In the genomic region with DNA sequence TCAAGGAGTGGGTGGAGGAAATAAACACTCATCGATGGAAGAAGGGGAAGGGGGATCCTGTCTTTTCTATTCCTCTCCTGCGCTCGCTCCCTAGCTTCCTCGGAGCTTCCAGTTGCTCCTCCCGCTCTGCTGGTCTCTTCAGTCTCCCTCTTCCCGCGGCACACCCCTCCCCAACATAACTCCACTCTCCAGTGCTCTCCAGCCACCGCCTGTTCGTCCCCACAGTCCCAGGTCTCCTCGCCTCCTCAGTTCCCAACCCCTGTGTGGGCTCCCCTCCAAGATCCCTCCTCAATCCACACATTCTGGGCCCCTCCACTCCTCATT, we compare ENCODE assay signal across 8 cellular contexts. TPM values are rescaled to one million over a fixed set of nuclear protein-coding genes. Genes with fewer than 3 reads are reported as not detected.
DNase-seq lines count a peak whose midpoint lies in the region; ATAC-seq, FAIRE-seq and TF ChIP-seq lines count a peak whose summit lies in the region.

No MANE protein-coding gene starts in this region.

- H3K27ac Mint-ChIP-seq in endothelial cell (ENCODE audit: unreplicated experiment) (peak overlapping the region; percentile 93), naive B cell (peak overlapping the region; percentile 88 to 97 (median 94))

- H3K9me3 Mint-ChIP-seq in endothelial cell (ENCODE audit: unreplicated experiment) (no peaks in the 10 kb centered on the region), naive B cell (no peaks in the 10 kb centered on the region)

- H3K27ac ChIP-seq in A549 (peak overlapping the region; percentile 94), PC-9 (peak overlapping the region; percentile 47; the same call in 1 of the 2 replicates)

- intact Hi-C loops in PC-9 (cut with micrococcal nuclease; ENCODE audit: unreplicated experiment), result loop anchor here (10.0 kb wide), 1 partner anchor 458 kb away; the partner anchor contains the start of gene TTC12

- H3K4me1 ChIP-seq in A549, result peaks cover 3% of the 10 kb centered on the region; the same call in 1 of the 3 replicates
- H3K4me1 ChIP-seq in PC-9 (replicated peaks; ENCODE audit: insufficient read depth), result peaks cover 11% of the 10 kb centered on the region; the same call in 1 of the 2 replicates

- 3% methylated on average over 10 of the region's 10 CpGs for WGBS in A549 (ENCODE audit: missing lambda C conversion rate)

- CTCF ChIA-PET in A549 (lab: Yijun Ruan, JAX), result interaction anchor here (0.6 to 2.1 kb wide), 11 partner anchors 8 to 464 kb away, joined by 3 to 7 read pairs (median 3); no protein-coding TSS in a partner anchor
- CTCF ChIA-PET in PC-9 (lab: Charles Lee), result interaction anchor here (0.6 to 0.7 kb wide), 2 partner anchors 20 to 50 kb away, joined by 3 to 4 read pairs; no protein-coding TSS in a partner anchor

- H3K4me1 Mint-ChIP-seq in endothelial cell (ENCODE audit: unreplicated experiment) (peaks cover 38% of the 10 kb centered on the region), naive B cell (peaks cover 15 to 30% (median 16%) of the 10 kb centered on the region in 3 donors)

- DNase-seq in A549 (ENCODE audit: low read depth in 1 of 2, low spot score in 1 of 2), result peak in 1 of 2 experiments; percentile 5
- DNase-seq in PC-9, result no peak
- DNase-seq in endothelial cell (ENCODE audit: low spot score), result peak; percentile 35
- no peak for DNase-seq in naive B cell
- no peak for DNase-seq in retina

- H3K36me3 Mint-ChIP-seq in endothelial cell (ENCODE audit: low read depth, unreplicated experiment) (peaks cover 2% of the 10 kb centered on the region), naive B cell (peaks cover 1 to 2% of the 10 kb centered on the region in 2 donors)

- FAIRE-seq in A549 (lab: Jason Lieb, UNC), result no peak

- H2AFZ ChIP-seq in PC-9, result peak overlapping the region; percentile 97

- POLR2A ChIA-PET in A549 (lab: Yijun Ruan, JAX), result no interaction called here
- POLR2A ChIA-PET in PC-9 (lab: Charles Lee; ENCODE audit: unreplicated experiment), result interaction anchor here (0.6 to 0.7 kb wide), 2 partner anchors 15 to 670 kb away, joined by 3 to 10 read pairs; no protein-coding TSS in a partner anchor

- no peak for TF ChIP-seq RAD21 in A549 (conservative IDR thresholded peaks at IDR 0.05 in 1 of 2, IDR thresholded peaks at IDR 0.05 in 1 of 2)

- TF ChIP-seq POLR2A in A549 (IDR thresholded peaks at IDR 0.05; ENCODE audit: low read length) (no peak), GM18505 (IDR thresholded peaks at IDR 0.05; ENCODE audit: borderline replicate concordance, extremely low read depth, insufficient read depth, insufficient read length) (no peak)

- H3K36me3 ChIP-seq in PC-9 (ENCODE audit: low read depth), result peaks cover 7% of the 10 kb centered on the region; the same call in 1 of the 2 replicates

- H3K9me3 ChIP-seq in A549, result no peaks in the 10 kb centered on the region
- H3K9me3 ChIP-seq in PC-9 (ENCODE audit: insufficient read depth, low read depth), result no peaks in the 10 kb centered on the region

- H3F3A ChIP-seq in PC-9 (ENCODE audit: insufficient read depth, low read depth), result peaks cover under 1% of the 10 kb centered on the region; the same call in 1 of the 2 replicates

- H3K27me3 ChIP-seq in PC-9 (ENCODE audit: insufficient read depth, low read depth), result peaks cover 4% of the 10 kb centered on the region; the same call in 1 of the 2 replicates

- peak overlapping the region; percentile 80 for H3K4me2 ChIP-seq in A549
- peak overlapping the region; percentile 75 for H3K4me2 ChIP-seq in PC-9

- no peak for TF ChIP-seq CTCF in A549 (IDR thresholded peaks at IDR 0.05)
- TF ChIP-seq CTCF in PC-9 (conservative IDR thresholded peaks at IDR 0.05), result no peak
- TF ChIP-seq CTCF in endothelial cell (IDR thresholded peaks at IDR 0.05; ENCODE audit: unreplicated experiment), result no peak

- no TSS peak for BruUV-seq in PC-9 (replicated peaks; lab: Mats Ljungman, UMichigan)

- H4K20me1 ChIP-seq in PC-9 (ENCODE audit: insufficient read depth), result no peaks in the 10 kb centered on the region

- H3K4me3 Mint-ChIP-seq in endothelial cell (ENCODE audit: unreplicated experiment) (peak overlapping the region; percentile 99), naive B cell (peak overlapping the region; percentile 93 to 99 (median 99))

- H3K4me3 ChIP-seq in A549 (peak overlapping the region; percentile 99), PC-9 (peak overlapping the region; percentile 79)

- peak; percentile 62 to 69 for ATAC-seq in A549
- ATAC-seq in GM18505 (IDR thresholded peaks at IDR 0.05; ENCODE audit: unreplicated experiment), result peak; percentile 2
- no peak for ATAC-seq in naive B cell (ENCODE audit: low read depth in 2 of 2)
- no peak for ATAC-seq in HG02981 (IDR thresholded peaks at IDR 0.05; ENCODE audit: unreplicated experiment)
- ATAC-seq in GM18909 (IDR thresholded peaks at IDR 0.05; ENCODE audit: poor library complexity, unreplicated experiment), result no peak

- no peaks in the 10 kb centered on the region for H3K9me2 ChIP-seq in PC-9 (ENCODE audit: insufficient read depth)

- TF ChIP-seq EP300 in A549 (IDR thresholded peaks at IDR 0.05), result no peak

- peaks cover 28% of the 10 kb centered on the region for H3K79me2 ChIP-seq in PC-9 (ENCODE audit: low read depth)

- no peaks in the 10 kb centered on the region for H3K27me3 Mint-ChIP-seq in endothelial cell (ENCODE audit: unreplicated experiment)
- H3K27me3 Mint-ChIP-seq in naive B cell, result peaks cover 0 to 12% (median 3%) of the 10 kb centered on the region in 3 donors

TF ChIP-seq in A549, 52 proteins besides CTCF, POLR2A, EP300 and RAD21:
- no peak for TF ChIP-seq CBX2 (IDR thresholded peaks at IDR 0.05; ENCODE audit: borderline replicate concordance, low read depth)

RNA-seq across cellular contexts. Expression of gene ZW10, which starts 0.4 kb away (rescaled TPM):
- polyA plus RNA-seq in A549 (2011; rRNA removed) (12.9 and 13.4 TPM in 2 replicates), A549 (2017; fragmentation: RNase III; extraction: RNeasy Plus Mini Kit Qiagen cat#74134 plus additional on column Dnase treatment) (13.9 to 14.1 TPM (median 13.9 TPM) in 3 replicates), naive B cell (ENCODE audit: low read depth in 6 of 6) (10 to 100 TPM; 15.7 to 21.4 (median 17.1) TPM)
- polyA plus RNA-seq in A549 (2012; cell fraction: cytosol; rRNA removed), result 4.6 and 5.0 TPM in 2 replicates
- 2.8 and 3.6 TPM in 2 replicates for polyA plus RNA-seq in A549 (2012; cell fraction: nucleus; rRNA removed)
- polyA minus RNA-seq in A549 (2011; rRNA and poly(A)+ RNA removed), result 8.1 and 8.5 TPM in 2 replicates
- total RNA-seq in PC-9 (2021) (14.0 and 19.3 TPM in 2 replicates), endothelial cell (ENCODE audit: unreplicated experiment) (25.2 TPM)

RNA-seq across cellular contexts. Expression of gene CLDN25, which starts 6.5 kb away (rescaled TPM):
- not detected in 2 replicates for polyA plus RNA-seq in A549 (2011; rRNA removed)
- not detected in 2 replicates for polyA plus RNA-seq in A549 (2012; cell fraction: cytosol; rRNA removed)
- polyA plus RNA-seq in A549 (2012; cell fraction: nucleus; rRNA removed), result not detected in 2 replicates
- not detected in 3 replicates for polyA plus RNA-seq in A549 (2017; fragmentation: RNase III; extraction: RNeasy Plus Mini Kit Qiagen cat#74134 plus additional on column Dnase treatment)
- polyA minus RNA-seq in A549 (2011; rRNA and poly(A)+ RNA removed), result not detected in 2 replicates
- not detected in 2 replicates for total RNA-seq in PC-9 (2021)
- not detected for total RNA-seq in endothelial cell (ENCODE audit: unreplicated experiment)
- polyA plus RNA-seq in naive B cell (ENCODE audit: low read depth in 6 of 6), result not detected

Comparison
In these comparisons a context has a peak if more than half of its experiments do, and no peak if none do; other contexts are left out.
1. ATAC-seq: peak in A549 (2 of 2) and GM18505 (single experiment); none in naive B cell (0 of 2), HG02981 (single experiment) and GM18909 (single experiment).